ENCODE assay signal across 1 cellular context in the genomic region with DNA sequence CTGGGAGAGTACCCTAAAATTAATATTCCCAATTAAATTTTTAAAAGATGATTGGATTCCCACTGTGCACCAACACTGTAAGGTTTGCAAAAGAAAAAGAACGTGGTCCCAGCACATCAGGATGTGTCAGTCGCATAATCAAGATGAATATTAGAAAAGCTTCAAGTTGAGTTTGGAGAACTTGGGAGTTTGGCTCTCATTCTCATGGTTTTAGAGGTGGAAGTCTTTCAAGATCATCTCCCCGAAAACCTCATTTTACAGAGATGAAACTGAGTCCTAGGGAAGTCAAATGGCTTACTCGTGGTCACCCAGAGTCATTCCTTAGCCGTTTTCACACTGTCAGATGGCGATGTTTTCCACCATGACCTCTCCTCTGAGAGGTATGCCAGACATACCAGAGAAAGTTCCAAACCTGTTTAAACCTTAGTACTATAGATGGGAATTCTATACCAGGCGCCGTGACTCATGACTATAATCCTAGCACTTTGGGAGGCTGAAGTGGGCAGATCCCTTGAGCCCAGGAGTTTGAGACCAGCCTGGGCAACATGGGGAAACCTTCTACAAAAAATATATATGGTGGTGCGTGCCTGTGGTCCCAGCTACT.
TF ChIP-seq lines count a peak whose summit lies in the region.

No MANE protein-coding gene starts in this region.

TF ChIP-seq in HEK293, 187 proteins besides CTCF, POLR2A, EP300 and RAD21 (continued from another document):
- TF ChIP-seq, protein P1, sequence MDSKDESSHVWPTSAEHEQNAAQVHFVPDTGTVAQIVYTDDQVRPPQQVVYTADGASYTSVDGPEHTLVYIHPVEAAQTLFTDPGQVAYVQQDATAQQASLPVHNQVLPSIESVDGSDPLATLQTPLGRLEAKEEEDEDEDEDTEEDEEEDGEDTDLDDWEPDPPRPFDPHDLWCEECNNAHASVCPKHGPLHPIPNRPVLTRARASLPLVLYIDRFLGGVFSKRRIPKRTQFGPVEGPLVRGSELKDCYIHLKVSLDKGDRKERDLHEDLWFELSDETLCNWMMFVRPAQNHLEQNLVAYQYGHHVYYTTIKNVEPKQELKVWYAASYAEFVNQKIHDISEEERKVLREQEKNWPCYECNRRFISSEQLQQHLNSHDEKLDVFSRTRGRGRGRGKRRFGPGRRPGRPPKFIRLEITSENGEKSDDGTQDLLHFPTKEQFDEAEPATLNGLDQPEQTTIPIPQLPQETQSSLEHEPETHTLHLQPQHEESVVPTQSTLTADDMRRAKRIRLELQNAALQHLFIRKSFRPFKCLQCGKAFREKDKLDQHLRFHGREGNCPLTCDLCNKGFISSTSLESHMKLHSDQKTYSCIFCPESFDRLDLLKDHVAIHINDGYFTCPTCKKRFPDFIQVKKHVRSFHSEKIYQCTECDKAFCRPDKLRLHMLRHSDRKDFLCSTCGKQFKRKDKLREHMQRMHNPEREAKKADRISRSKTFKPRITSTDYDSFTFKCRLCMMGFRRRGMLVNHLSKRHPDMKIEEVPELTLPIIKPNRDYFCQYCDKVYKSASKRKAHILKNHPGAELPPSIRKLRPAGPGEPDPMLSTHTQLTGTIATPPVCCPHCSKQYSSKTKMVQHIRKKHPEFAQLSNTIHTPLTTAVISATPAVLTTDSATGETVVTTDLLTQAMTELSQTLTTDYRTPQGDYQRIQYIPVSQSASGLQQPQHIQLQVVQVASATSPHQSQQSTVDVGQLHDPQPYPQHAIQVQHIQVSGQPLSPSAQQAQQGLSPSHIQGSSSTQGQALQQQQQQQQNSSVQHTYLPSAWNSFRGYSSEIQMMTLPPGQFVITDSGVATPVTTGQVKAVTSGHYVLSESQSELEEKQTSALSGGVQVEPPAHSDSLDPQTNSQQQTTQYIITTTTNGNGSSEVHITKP (tag by site-specific recombination; IDR thresholded peaks at IDR 0.05), result no peak
- TF ChIP-seq, protein P2, sequence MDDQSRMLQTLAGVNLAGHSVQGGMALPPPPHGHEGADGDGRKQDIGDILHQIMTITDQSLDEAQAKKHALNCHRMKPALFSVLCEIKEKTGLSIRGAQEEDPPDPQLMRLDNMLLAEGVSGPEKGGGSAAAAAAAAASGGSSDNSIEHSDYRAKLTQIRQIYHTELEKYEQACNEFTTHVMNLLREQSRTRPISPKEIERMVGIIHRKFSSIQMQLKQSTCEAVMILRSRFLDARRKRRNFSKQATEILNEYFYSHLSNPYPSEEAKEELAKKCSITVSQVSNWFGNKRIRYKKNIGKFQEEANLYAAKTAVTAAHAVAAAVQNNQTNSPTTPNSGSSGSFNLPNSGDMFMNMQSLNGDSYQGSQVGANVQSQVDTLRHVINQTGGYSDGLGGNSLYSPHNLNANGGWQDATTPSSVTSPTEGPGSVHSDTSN (CRISPR knock-in tag; IDR thresholded peaks at IDR 0.05), result no peak
- TF ChIP-seq, protein P3, sequence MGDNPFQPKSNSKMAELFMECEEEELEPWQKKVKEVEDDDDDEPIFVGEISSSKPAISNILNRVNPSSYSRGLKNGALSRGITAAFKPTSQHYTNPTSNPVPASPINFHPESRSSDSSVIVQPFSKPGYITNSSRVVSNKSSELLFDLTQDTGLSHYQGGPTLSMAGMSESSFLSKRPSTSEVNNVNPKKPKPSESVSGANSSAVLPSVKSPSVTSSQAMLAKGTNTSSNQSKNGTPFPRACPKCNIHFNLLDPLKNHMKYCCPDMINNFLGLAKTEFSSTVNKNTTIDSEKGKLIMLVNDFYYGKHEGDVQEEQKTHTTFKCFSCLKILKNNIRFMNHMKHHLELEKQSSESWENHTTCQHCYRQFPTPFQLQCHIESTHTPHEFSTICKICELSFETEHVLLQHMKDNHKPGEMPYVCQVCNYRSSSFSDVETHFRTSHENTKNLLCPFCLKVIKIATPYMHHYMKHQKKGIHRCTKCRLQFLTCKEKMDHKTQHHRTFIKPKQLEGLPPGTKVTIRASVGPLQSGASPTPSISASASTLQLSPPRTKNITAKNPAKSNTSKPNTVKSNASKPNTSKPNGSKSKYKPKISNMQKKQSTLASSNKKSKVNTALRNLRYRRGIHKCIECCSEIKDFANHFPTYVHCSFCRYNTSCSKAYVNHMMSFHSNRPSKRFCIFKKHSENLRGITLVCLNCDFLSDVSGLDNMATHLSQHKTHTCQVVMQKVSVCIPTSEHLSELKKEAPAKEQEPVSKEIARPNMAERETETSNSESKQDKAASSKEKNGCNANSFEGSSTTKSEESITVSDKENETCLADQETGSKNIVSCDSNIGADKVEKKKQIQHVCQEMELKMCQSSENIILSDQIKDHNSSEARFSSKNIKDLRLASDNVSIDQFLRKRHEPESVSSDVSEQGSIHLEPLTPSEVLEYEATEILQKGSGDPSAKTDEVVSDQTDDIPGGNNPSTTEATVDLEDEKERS (tag by site-specific recombination; IDR thresholded peaks at IDR 0.05), result no peak
- TF ChIP-seq, protein P4, sequence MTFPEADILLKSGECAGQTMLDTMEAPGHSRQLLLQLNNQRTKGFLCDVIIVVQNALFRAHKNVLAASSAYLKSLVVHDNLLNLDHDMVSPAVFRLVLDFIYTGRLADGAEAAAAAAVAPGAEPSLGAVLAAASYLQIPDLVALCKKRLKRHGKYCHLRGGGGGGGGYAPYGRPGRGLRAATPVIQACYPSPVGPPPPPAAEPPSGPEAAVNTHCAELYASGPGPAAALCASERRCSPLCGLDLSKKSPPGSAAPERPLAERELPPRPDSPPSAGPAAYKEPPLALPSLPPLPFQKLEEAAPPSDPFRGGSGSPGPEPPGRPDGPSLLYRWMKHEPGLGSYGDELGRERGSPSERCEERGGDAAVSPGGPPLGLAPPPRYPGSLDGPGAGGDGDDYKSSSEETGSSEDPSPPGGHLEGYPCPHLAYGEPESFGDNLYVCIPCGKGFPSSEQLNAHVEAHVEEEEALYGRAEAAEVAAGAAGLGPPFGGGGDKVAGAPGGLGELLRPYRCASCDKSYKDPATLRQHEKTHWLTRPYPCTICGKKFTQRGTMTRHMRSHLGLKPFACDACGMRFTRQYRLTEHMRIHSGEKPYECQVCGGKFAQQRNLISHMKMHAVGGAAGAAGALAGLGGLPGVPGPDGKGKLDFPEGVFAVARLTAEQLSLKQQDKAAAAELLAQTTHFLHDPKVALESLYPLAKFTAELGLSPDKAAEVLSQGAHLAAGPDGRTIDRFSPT (tag by site-specific recombination; IDR thresholded peaks at IDR 0.05), result no peak
- TF ChIP-seq, protein P5, sequence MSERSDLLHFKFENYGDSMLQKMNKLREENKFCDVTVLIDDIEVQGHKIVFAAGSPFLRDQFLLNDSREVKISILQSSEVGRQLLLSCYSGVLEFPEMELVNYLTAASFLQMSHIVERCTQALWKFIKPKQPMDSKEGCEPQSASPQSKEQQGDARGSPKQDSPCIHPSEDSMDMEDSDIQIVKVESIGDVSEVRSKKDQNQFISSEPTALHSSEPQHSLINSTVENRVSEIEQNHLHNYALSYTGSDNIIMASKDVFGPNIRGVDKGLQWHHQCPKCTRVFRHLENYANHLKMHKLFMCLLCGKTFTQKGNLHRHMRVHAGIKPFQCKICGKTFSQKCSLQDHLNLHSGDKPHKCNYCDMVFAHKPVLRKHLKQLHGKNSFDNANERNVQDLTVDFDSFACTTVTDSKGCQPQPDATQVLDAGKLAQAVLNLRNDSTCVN (tag by site-specific recombination; optimal IDR thresholded peaks at IDR 0.05), result no peak
- TF ChIP-seq TCF7L2 (IDR thresholded peaks at IDR 0.05; ENCODE audit: borderline replicate concordance, low read depth, low read length) (no peak), ZNF658 (tag by site-specific recombination; IDR thresholded peaks at IDR 0.05) (no peak), KLF9 (tag by site-specific recombination; IDR thresholded peaks at IDR 0.05; ENCODE audit: low read depth) (no peak)
